ENCODE assay signal across 23 cellular contexts in genomic region chr1:164783778-164784555, GRCh38.
DNase-seq lines count a peak whose midpoint lies in the region; ATAC-seq and TF ChIP-seq lines count a peak whose summit lies in the region.
"Had no signal": no experiment of that assay in that cellular context is flagged by ENCODE, and none has a peak within 500 bp of the region (broad histone marks: within the 10 kb centered on the region; RNA-seq: fewer than 3 reads in every experiment).

No MANE protein-coding gene starts in this region.

- DNase-seq in EH (ENCODE audit: low read depth) (peak; percentile 27), astrocyte of the spinal cord (ENCODE audit: low read depth, low spot score) (peak; percentile 55), heart right ventricle (peak; percentile 47 to 61), gastrocnemius medialis (no peak), H7 (no peak), GM13976 (ENCODE audit: low spot score) (no peak)
- DNase-seq in central memory CD4-positive, alpha-beta T cell: no peak
- no peak for DNase-seq in activated naive CD8-positive, alpha-beta T cell treated with anti-CD3 and anti-CD28 coated beads for 36 hours
- DNase-seq: activated CD4-positive, alpha-beta T cell treated with anti-CD3 and anti-CD28 coated beads for 4 hours; activated CD8-positive, alpha-beta memory T cell treated with anti-CD3 and anti-CD28 coated beads, Interleukin-2, amount 50 U/mL, for 4 hours; activated effector memory CD4-positive, alpha-beta T cell treated with anti-CD3 and anti-CD28 coated beads, Interleukin-2, amount 50 U/mL, for 16 hours; amniotic stem cell; DMS153; foreskin melanocyte; GOT3; NCI-H146; NCI-H2227 treated with DMSO at 0.1 percent for 48 hours; NK-92 treated with Interleukin-12 subunit alpha and Interleukin-12 subunit beta, amount 100 ng/mL, for 24 hours; stimulated activated CD4-positive, alpha-beta T cell treated with anti-CD3 and anti-CD28 coated beads, Interleukin-4, amount 100 ng/mL, for 24 hours; SW 1271 had no signal

- H3K4me3 Mint-ChIP-seq in activated naive CD8-positive, alpha-beta T cell treated with anti-CD3 and anti-CD28 coated beads for 36 hours: no peak overlapping the region

- intact Hi-C loops in heart right ventricle (cut with DNase I): loop anchor here in 8 of 10 donors (5.0 to 10.0 kb wide), 13 partner anchors 67 to 859 kb away; partner anchors contain the start of gene PBX1 (in 1 of the 8)
- intact Hi-C loops in gastrocnemius medialis (cut with DNase I; ENCODE audit: low total_unique reads): loop anchor here (10.0 kb wide), 1 partner anchor 339 kb away; no protein-coding TSS in a partner anchor

- no peaks in the 10 kb centered on the region for H3K36me3 Mint-ChIP-seq in activated naive CD8-positive, alpha-beta T cell treated with anti-CD3 and anti-CD28 coated beads for 36 hours

- H3K27ac Mint-ChIP-seq in activated naive CD8-positive, alpha-beta T cell treated with anti-CD3 and anti-CD28 coated beads for 36 hours: no peak overlapping the region

- H3K4me1 Mint-ChIP-seq in activated naive CD8-positive, alpha-beta T cell treated with anti-CD3 and anti-CD28 coated beads for 36 hours: no peaks in the 10 kb centered on the region

- H3K27ac ChIP-seq in heart right ventricle (peak overlapping the region in 8 of 10 donors; percentile 20 to 78 (median 52)), gastrocnemius medialis (peak overlapping the region; percentile 86 to 93 (median 90))
- H3K27ac ChIP-seq: RWPE1 had no signal

- H3K27me3 ChIP-seq in heart right ventricle: no peaks in the 10 kb centered on the region
- H3K27me3 ChIP-seq in gastrocnemius medialis: no peaks in the 10 kb centered on the region
- H3K27me3 ChIP-seq in H7 (ENCODE audit: control insufficient read depth, insufficient read depth, low read length): no peaks in the 10 kb centered on the region

- H3K9me3 ChIP-seq in heart right ventricle: no peaks in the 10 kb centered on the region
- no peaks in the 10 kb centered on the region for H3K9me3 ChIP-seq in gastrocnemius medialis

- in situ Hi-C loops in astrocyte of the spinal cord (cut with HindIII; ENCODE audit: low sequenced_read_pairs): loop anchor here (25.0 kb wide), 1 partner anchor 222 kb away; the partner anchor contains the start of gene PBX1
- in situ Hi-C loops in gastrocnemius medialis (cut with MboI; ENCODE audit: low sequenced_read_pairs in 4 of 4): loop anchor here in 3 of 4 donors (10.0 to 25.0 kb wide), 3 partner anchors 89 to 149 kb away; no protein-coding TSS in a partner anchor
- in situ Hi-C loops in GM13976 (cut with MboI; ENCODE audit: low sequenced_read_pairs, unreplicated experiment): loop anchor here (25.0 kb wide), 2 partner anchors 1247 to 1372 kb away; no protein-coding TSS in a partner anchor

- peaks cover 10% of the 10 kb centered on the region for H3K27me3 Mint-ChIP-seq in activated naive CD8-positive, alpha-beta T cell treated with anti-CD3 and anti-CD28 coated beads for 36 hours

- 61 to 67% methylated on average over 13 of the region's 13 CpGs for WGBS in heart right ventricle, 2 donors

- no peaks in the 10 kb centered on the region for H3K9me3 Mint-ChIP-seq in activated naive CD8-positive, alpha-beta T cell treated with anti-CD3 and anti-CD28 coated beads for 36 hours

- H3K4me3 ChIP-seq in astrocyte of the spinal cord (ENCODE audit: low read depth, low read length) (no peak overlapping the region), heart right ventricle (no peak overlapping the region), gastrocnemius medialis (no peak overlapping the region), H7 (ENCODE audit: insufficient read depth, low read depth, low read length) (no peak overlapping the region)
- H3K4me3 ChIP-seq: skin epidermis had no signal

- peaks cover 22 to 89% (median 70%) of the 10 kb centered on the region in 9 donors for H3K4me1 ChIP-seq in heart right ventricle
- H3K4me1 ChIP-seq in gastrocnemius medialis: peaks cover 77 to 87% of the 10 kb centered on the region in 2 donors

- H3K36me3 ChIP-seq in heart right ventricle (no peaks in the 10 kb centered on the region), gastrocnemius medialis (no peaks in the 10 kb centered on the region), H7 (replicated peaks; ENCODE audit: control insufficient read depth, insufficient read depth, low read length) (no peaks in the 10 kb centered on the region)

- no peak for TF ChIP-seq POLR2A in gastrocnemius medialis (IDR thresholded peaks at IDR 0.05)

- no peak for TF ChIP-seq CTCF in astrocyte of the spinal cord (IDR thresholded peaks at IDR 0.05; ENCODE audit: low read depth, low read length)
- TF ChIP-seq CTCF in heart right ventricle (IDR thresholded peaks at IDR 0.05): no peak
- TF ChIP-seq CTCF in gastrocnemius medialis (IDR thresholded peaks at IDR 0.05 in 4 of 5, conservative IDR thresholded peaks at IDR 0.05 in 1 of 5): no peak
- no peak for TF ChIP-seq CTCF in GM13976 (IDR thresholded peaks at IDR 0.05; ENCODE audit: borderline replicate concordance, control extremely low read depth, extremely low read depth, insufficient read depth, missing control alignments)

- ATAC-seq in heart right ventricle (peak in 2 of 8 donors; percentile 13 to 25), gastrocnemius medialis (no peak)
- ATAC-seq: left lobe of liver had no signal

Comparison
In these comparisons a context has a peak if more than half of its experiments do, and no peak if none do; other contexts are left out.
1. DNase-seq: peak in EH (single experiment), astrocyte of the spinal cord (single experiment) and heart right ventricle (2 of 2); none in gastrocnemius medialis (0 of 2), central memory CD4-positive, alpha-beta T cell (single experiment), activated naive CD8-positive, alpha-beta T cell treated with anti-CD3 and anti-CD28 coated beads for 36 hours (single experiment), H7 (single experiment) and GM13976 (single experiment).